8 cellular contexts compared by ENCODE assay signal in genomic region chr20:62500237-62500864, GRCh38. TPM values are rescaled to one million over a fixed set of nuclear protein-coding genes. Genes with fewer than 3 reads are reported as not detected.
DNase-seq lines count a peak whose midpoint lies in the region; ATAC-seq and TF ChIP-seq lines count a peak whose summit lies in the region.

No MANE protein-coding gene starts in this region.

- ATAC-seq in T-helper 17 cell (peak; percentile 51), heart left ventricle (peak; percentile 56 to 82 (median 70)), GM21825 (IDR thresholded peaks at IDR 0.05; ENCODE audit: unreplicated experiment) (no peak), HG03095 (IDR thresholded peaks at IDR 0.05; ENCODE audit: unreplicated experiment) (no peak)
- no peak for ATAC-seq in activated naive CD8-positive, alpha-beta T cell treated with anti-CD3 and anti-CD28 coated beads, Interleukin-2, amount 50 U/mL, for 24 hours

- DNase-seq in Daoy (ENCODE audit: low read depth) (peak; percentile 72), T-helper 17 cell (peak; percentile 66 to 81 (median 71)), heart left ventricle (peak; percentile 77 to 91 (median 77)), retina (peak; percentile 90)
- DNase-seq in activated naive CD8-positive, alpha-beta T cell treated with anti-CD3 and anti-CD28 coated beads, Interleukin-2, amount 50 U/mL, for 24 hours: peak; percentile 90

- no peak overlapping the region for H3K27ac Mint-ChIP-seq in T-helper 17 cell
- peak overlapping the region; percentile 94 for H3K27ac Mint-ChIP-seq in activated naive CD8-positive, alpha-beta T cell treated with anti-CD3 and anti-CD28 coated beads, Interleukin-2, amount 50 U/mL, for 24 hours

- H3K9me3 Mint-ChIP-seq in activated naive CD8-positive, alpha-beta T cell treated with anti-CD3 and anti-CD28 coated beads, Interleukin-2, amount 50 U/mL, for 24 hours: peaks cover 5% of the 10 kb centered on the region

- TF ChIP-seq CTCF in Loucy (conservative IDR thresholded peaks at IDR 0.05; ENCODE audit: low read length) (peak; percentile 89), heart left ventricle (IDR thresholded peaks at IDR 0.05) (peak; percentile 70 to 88 (median 80))

- H3K4me3 Mint-ChIP-seq in T-helper 17 cell: no peak overlapping the region
- no peak overlapping the region for H3K4me3 Mint-ChIP-seq in activated naive CD8-positive, alpha-beta T cell treated with anti-CD3 and anti-CD28 coated beads, Interleukin-2, amount 50 U/mL, for 24 hours

- no peak overlapping the region for H3K27ac ChIP-seq in heart left ventricle

- no peak for TF ChIP-seq POLR2A in heart left ventricle (IDR thresholded peaks at IDR 0.05)

- no peaks in the 10 kb centered on the region for H3K27me3 ChIP-seq in Loucy (ENCODE audit: insufficient read depth, low read length, poor library complexity, severe bottlenecking)
- peaks cover 0 to 14% (median 0%) of the 10 kb centered on the region in 9 donors for H3K27me3 ChIP-seq in heart left ventricle

- no peaks in the 10 kb centered on the region for H3K36me3 ChIP-seq in Loucy (ENCODE audit: insufficient read depth, low read length)
- H3K36me3 ChIP-seq in heart left ventricle: no peaks in the 10 kb centered on the region

- no peak overlapping the region for H3K9ac ChIP-seq in Loucy (ENCODE audit: low read depth, low read length, poor library complexity, severe bottlenecking)

- H4K20me1 ChIP-seq in Loucy (ENCODE audit: insufficient read depth, low read length, poor library complexity, severe bottlenecking): no peaks in the 10 kb centered on the region

- H3K79me2 ChIP-seq in Loucy (ENCODE audit: insufficient read depth, low read length): no peaks in the 10 kb centered on the region

- no peaks in the 10 kb centered on the region for H3F3A ChIP-seq in Loucy (ENCODE audit: low read depth)

- H3K4me2 ChIP-seq in Loucy (ENCODE audit: low read depth, low read length, poor library complexity, severe bottlenecking): no peak overlapping the region

- no peaks in the 10 kb centered on the region for H3K36me3 Mint-ChIP-seq in T-helper 17 cell (ENCODE audit: low read depth)
- no peaks in the 10 kb centered on the region for H3K36me3 Mint-ChIP-seq in activated naive CD8-positive, alpha-beta T cell treated with anti-CD3 and anti-CD28 coated beads, Interleukin-2, amount 50 U/mL, for 24 hours (ENCODE audit: low read depth)

- H3K4me1 ChIP-seq in Loucy (ENCODE audit: insufficient read depth, low read length, poor library complexity, severe bottlenecking) (peaks cover 15% of the 10 kb centered on the region), heart left ventricle (peaks cover 0 to 22% (median 11%) of the 10 kb centered on the region in 12 donors)

- 24 to 54% (median 27%) methylated on average over 13 to 26 of the region's 26 CpGs for WGBS in heart left ventricle, 4 donors

- intact Hi-C loops in heart left ventricle (cut with DNase I): loop anchor here (1.0 to 10.0 kb wide), 12 partner anchors 84 to 307 kb away; partner anchors contain the start of gene MRGBP (in 1 of the 10)

- no peak overlapping the region for H3K4me3 ChIP-seq in Loucy (ENCODE audit: low read length, poor library complexity, severe bottlenecking)
- no peak overlapping the region for H3K4me3 ChIP-seq in heart left ventricle

- H3K9me3 ChIP-seq in Loucy (ENCODE audit: insufficient read depth, low read depth, low read length) (no peaks in the 10 kb centered on the region), T-helper 17 cell (ENCODE audit: control insufficient read depth, low read length, poor library complexity, severe bottlenecking) (no peaks in the 10 kb centered on the region), heart left ventricle (no peaks in the 10 kb centered on the region)

- H3K9me2 ChIP-seq in Loucy (replicated peaks; ENCODE audit: low read depth, low read length): no peaks in the 10 kb centered on the region

- H3K27me3 Mint-ChIP-seq in T-helper 17 cell: no peaks in the 10 kb centered on the region
- peaks cover 2% of the 10 kb centered on the region for H3K27me3 Mint-ChIP-seq in activated naive CD8-positive, alpha-beta T cell treated with anti-CD3 and anti-CD28 coated beads, Interleukin-2, amount 50 U/mL, for 24 hours

- no peak overlapping the region for H2AFZ ChIP-seq in Loucy (ENCODE audit: low read length)

- H3K4me1 Mint-ChIP-seq in T-helper 17 cell: peaks cover 21% of the 10 kb centered on the region
- peaks cover 30% of the 10 kb centered on the region for H3K4me1 Mint-ChIP-seq in activated naive CD8-positive, alpha-beta T cell treated with anti-CD3 and anti-CD28 coated beads, Interleukin-2, amount 50 U/mL, for 24 hours

RNA-seq across cellular contexts. Expression of gene GATA5, which starts 24.6 kb away (rescaled TPM):
- not detected in 2 replicates for total RNA-seq in Daoy (2014; rRNA removed; shearing (Covaris generic))
- total RNA-seq in T-helper 17 cell (not detected), heart left ventricle (1 to 10 TPM in 4 of 9 donors, under 1 TPM in 5; 0.21 to 7.4 (median 0.83) TPM)
- 1 to 10 TPM in 1 of 2 donors, under 1 TPM in 1; 0.98 to 1.6 TPM for polyA plus RNA-seq in heart left ventricle

Comparison
In these comparisons a context has a peak if more than half of its experiments do, and no peak if none do; other contexts are left out.
1. ATAC-seq: peak in T-helper 17 cell (single experiment) and heart left ventricle (4 of 4); none in activated naive CD8-positive, alpha-beta T cell treated with anti-CD3 and anti-CD28 coated beads, Interleukin-2, amount 50 U/mL, for 24 hours (single experiment), GM21825 (single experiment) and HG03095 (single experiment).
2. Peak in every context shown above with its lines, with median percentiles within 50 percentile points of each other: DNase-seq.